In the genomic region with DNA sequence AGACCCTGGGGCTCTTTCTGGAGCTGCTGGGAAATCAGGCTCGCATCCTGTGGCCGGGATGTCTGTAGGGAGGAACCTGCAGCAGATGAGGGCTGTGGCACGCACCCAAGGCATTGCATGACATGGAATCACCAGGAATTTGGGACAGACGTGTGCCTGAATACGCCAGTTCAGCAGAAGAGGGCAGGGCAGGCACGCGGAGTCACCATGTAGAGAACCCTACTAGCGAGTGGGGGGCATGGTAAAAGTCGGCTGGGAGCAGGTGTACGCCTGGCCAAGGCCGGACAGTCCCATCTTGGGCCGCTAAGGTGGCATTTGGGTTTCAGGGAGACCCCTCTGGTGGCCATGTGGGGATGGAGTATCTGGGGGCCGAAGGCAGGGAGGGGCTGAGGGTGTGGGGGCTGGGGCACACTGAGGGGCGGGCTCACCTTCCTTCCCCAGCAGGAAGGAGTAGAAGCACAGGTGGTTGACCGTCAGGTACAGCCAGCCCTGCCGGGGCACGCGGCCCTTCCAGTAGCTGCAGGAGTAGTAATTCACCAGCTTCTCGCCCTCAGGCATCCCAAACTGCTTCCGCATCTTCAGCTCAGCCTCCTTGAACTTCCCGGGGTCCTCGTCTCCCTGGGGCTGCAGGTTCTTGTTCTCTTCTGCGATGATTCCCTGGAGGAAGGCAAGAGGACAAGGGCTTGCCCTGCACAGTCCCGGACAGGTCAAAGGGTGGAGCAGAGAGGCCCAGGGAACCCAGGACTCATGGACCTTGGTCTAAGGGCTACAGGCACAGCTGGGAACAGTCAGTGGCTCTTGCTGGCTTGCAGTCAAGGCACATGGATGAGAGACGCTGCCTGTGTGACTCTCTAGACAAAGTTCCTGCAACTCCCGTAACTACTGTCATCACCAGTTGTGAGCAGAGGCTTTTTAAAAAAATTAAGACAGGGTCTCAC, we compare ENCODE assay signal across 13 cellular contexts. TPM values are rescaled to one million over a fixed set of nuclear protein-coding genes. Genes with fewer than 3 reads are reported as not detected.
A peak's percentile ranks its signal among the peaks of the same experiment; 100 is the strongest.
DNase-seq lines count a peak whose midpoint lies in the region; ATAC-seq and TF ChIP-seq lines count a peak whose summit lies in the region.
"Had no signal": no experiment of that assay in that cellular context is flagged by ENCODE, and none has a peak within 500 bp of the region (broad histone marks: within the 10 kb centered on the region; RNA-seq: fewer than 3 reads in every experiment).

No MANE protein-coding gene starts in this region.

- H3K79me2 ChIP-seq in osteoblast (ENCODE audit: insufficient read depth, low read length): no peaks in the 10 kb centered on the region

- H3K4me2 ChIP-seq in osteoblast (ENCODE audit: insufficient read depth, low read length): no peak overlapping the region
- H3K4me2 ChIP-seq: A549 had no signal

- TF ChIP-seq CTCF in RWPE2 (IDR thresholded peaks at IDR 0.05; ENCODE audit: poor library complexity, severe bottlenecking): no peak
- TF ChIP-seq CTCF in osteoblast (IDR thresholded peaks at IDR 0.05; ENCODE audit: extremely low read depth, low read depth, low read length): no peak
- no peak for TF ChIP-seq CTCF in GM13976 (IDR thresholded peaks at IDR 0.05; ENCODE audit: borderline replicate concordance, control extremely low read depth, extremely low read depth, insufficient read depth, missing control alignments)

- DNase-seq in RWPE2 (ENCODE audit: low spot score): peak; percentile 68
- DNase-seq in left lobe of liver (ENCODE audit: low spot score): peak; percentile 69
- DNase-seq in osteoblast (ENCODE audit: insufficient read length, low spot score, missing footprints): peak; percentile 57
- DNase-seq in stimulated activated CD4-positive, alpha-beta T cell treated with anti-CD3 and anti-CD28 coated beads, Interleukin-4, amount 100 ng/mL, for 4 hours: no peak
- no peak for DNase-seq in GM13976 (ENCODE audit: low spot score)
- DNase-seq: BE2C; Caco-2; CD8-positive, alpha-beta T cell; DND-41; GF-D8 had no signal

- H2AFZ ChIP-seq in osteoblast (ENCODE audit: low read length): no peak overlapping the region

- H3K9me3 ChIP-seq in RWPE2 (ENCODE audit: severe bottlenecking) (no peaks in the 10 kb centered on the region), osteoblast (ENCODE audit: low read depth, low read length) (no peaks in the 10 kb centered on the region)
- H3K9me3 ChIP-seq: A549, BE2C, Caco-2 had no signal

- ATAC-seq in RWPE2 (ENCODE audit: low read depth) (no peak; the same call in 2 of the 3 replicates), left lobe of liver (peak; percentile 87), GM18907 (IDR thresholded peaks at IDR 0.05; ENCODE audit: unreplicated experiment) (no peak), HG03139 (IDR thresholded peaks at IDR 0.05; ENCODE audit: unreplicated experiment) (no peak)
- ATAC-seq: A549; CD8-positive, alpha-beta T cell had no signal

- H3K27ac ChIP-seq in RWPE2 (ENCODE audit: poor library complexity, severe bottlenecking) (no peak overlapping the region), osteoblast (ENCODE audit: low read depth, low read length) (no peak overlapping the region)
- H3K27ac ChIP-seq: A549 had no signal

- no peak overlapping the region for H3K4me3 ChIP-seq in RWPE2 (ENCODE audit: severe bottlenecking)
- no peak overlapping the region for H3K4me3 ChIP-seq in osteoblast (ENCODE audit: insufficient read depth, low read length)
- H3K4me3 ChIP-seq: A549 had no signal

- H3K4me1 ChIP-seq in RWPE2 (ENCODE audit: insufficient read depth, poor library complexity, severe bottlenecking) (no peaks in the 10 kb centered on the region), osteoblast (ENCODE audit: insufficient read depth, low read length) (no peaks in the 10 kb centered on the region)
- H3K4me1 ChIP-seq: A549, BE2C, Caco-2 had no signal

- H3K27me3 ChIP-seq in RWPE2 (ENCODE audit: insufficient read depth, poor library complexity, severe bottlenecking): no peaks in the 10 kb centered on the region
- H3K27me3 ChIP-seq in osteoblast (ENCODE audit: insufficient read depth, low read length): no peaks in the 10 kb centered on the region
- H3K27me3 ChIP-seq: BE2C had no signal

- in situ Hi-C loops in GM13976 (cut with MboI; ENCODE audit: low sequenced_read_pairs, unreplicated experiment): no loop called here

- H4K20me1 ChIP-seq in osteoblast (ENCODE audit: insufficient read depth, low read length): no peaks in the 10 kb centered on the region

- H3K36me3 ChIP-seq in RWPE2 (ENCODE audit: low read depth) (peaks cover 97% of the 10 kb centered on the region), osteoblast (ENCODE audit: insufficient read depth, low read length) (peaks cover 82% of the 10 kb centered on the region)

RNA-seq across cellular contexts. Expression of a gene that starts 13.5 kb away (rescaled TPM):
- total RNA-seq in left lobe of liver (107 TPM), osteoblast (89.4 and 90.2 TPM in 2 replicates)

RNA-seq across cellular contexts. Expression of a gene that starts 35.6 kb away (rescaled TPM):
- 12.8 TPM for total RNA-seq in left lobe of liver
- total RNA-seq in osteoblast: 10.1 and 12.7 TPM in 2 replicates

Comparison
In these comparisons a context has a peak if more than half of its experiments do, and no peak if none do; other contexts are left out.
1. DNase-seq: peak in RWPE2 (single experiment), left lobe of liver (single experiment) and osteoblast (single experiment); none in stimulated activated CD4-positive, alpha-beta T cell treated with anti-CD3 and anti-CD28 coated beads, Interleukin-4, amount 100 ng/mL, for 4 hours (0 of 2) and GM13976 (single experiment).